21 cellular contexts compared by ENCODE assay signal in the genomic region with DNA sequence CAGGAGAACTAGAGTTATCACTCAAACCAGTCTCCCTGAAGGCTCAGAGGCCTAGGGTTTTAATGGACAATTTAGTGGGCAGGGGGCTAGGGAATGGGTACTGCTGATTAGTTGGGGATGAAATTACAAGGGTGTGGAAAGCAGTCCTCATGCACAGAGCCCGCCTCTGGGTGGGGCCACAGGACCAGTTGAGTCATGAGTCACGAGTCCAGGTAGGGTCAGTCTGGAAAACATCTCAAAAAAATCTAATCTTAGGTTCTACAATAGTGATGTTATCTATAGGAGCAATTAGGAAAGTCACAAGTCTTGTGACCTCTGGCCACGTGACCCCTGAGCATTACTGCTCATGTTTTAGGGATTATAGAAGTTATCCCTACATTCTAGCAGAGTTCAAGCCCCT.
"Had no signal": no experiment of that assay in that cellular context is flagged by ENCODE, and none has a peak within 500 bp of the region (broad histone marks: within the 10 kb centered on the region; RNA-seq: fewer than 3 reads in every experiment).

No MANE protein-coding gene starts in this region.

- H3K36me3 ChIP-seq: left lung, prostate gland, right atrium auricular region, sigmoid colon, spleen, tibial artery, upper lobe of left lung had no signal

- H3K27ac ChIP-seq: left lung, prostate gland, right atrium auricular region, sigmoid colon, spleen, testis, tibial artery, upper lobe of left lung had no signal

- H3K4me1 ChIP-seq: left lung, prostate gland, right atrium auricular region, testis, tibial artery, upper lobe of left lung had no signal

- DNase-seq: cortex of kidney; effector memory CD8-positive, alpha-beta T cell; erythroblast; left cardiac atrium; left lung; mesenchymal stem cell; midbrain; naive thymus-derived CD8-positive, alpha-beta T cell; nephron progenitor cell; nucleus accumbens; sigmoid colon; spleen; stimulated activated CD4-positive, alpha-beta T cell treated with anti-CD3 and anti-CD28 coated beads, Interleukin-4, amount 100 ng/mL, for 4 hours; stimulated activated naive CD8-positive, alpha-beta T cell treated with anti-CD3 and anti-CD28 coated beads, Interleukin-15, Interleukin-2, amounts not matched to agents 100 U/mL and 50 U/mL, for 24 hours; substantia nigra; testis; tibial artery; upper lobe of left lung had no signal

- H3K4me3 ChIP-seq: left lung, prostate gland, right atrium auricular region, sigmoid colon, spleen, testis, tibial artery, upper lobe of left lung had no signal

- H3K27me3 ChIP-seq: left lung, right atrium auricular region, sigmoid colon, spleen, testis, upper lobe of left lung had no signal

- ATAC-seq: effector memory CD8-positive, alpha-beta T cell; left cardiac atrium; left lung; naive thymus-derived CD8-positive, alpha-beta T cell; stimulated activated memory B cell treated with anti-CD40 and anti-IgM and Interleukin-4, amounts not matched to agents 10 μg/mL and 1 μg/mL and 100 μg/mL, for 72 hours; stimulated activated naive CD8-positive, alpha-beta T cell treated with anti-CD3 and anti-CD28 coated beads, Interleukin-15, Interleukin-2, amounts not matched to agents 100 U/mL and 50 U/mL, for 24 hours had no signal

- H3K9me3 ChIP-seq: left lung, prostate gland, right atrium auricular region, sigmoid colon, spleen, testis, tibial artery, upper lobe of left lung had no signal
